Comparison of ENCODE assay signal across 26 cellular contexts in genomic region chr1:248013229-248013710, GRCh38. TPM values are rescaled to one million over a fixed set of nuclear protein-coding genes. Genes with fewer than 3 reads are reported as not detected.
A peak's percentile ranks its signal among the peaks of the same experiment; 100 is the strongest.
DNase-seq lines count a peak whose midpoint lies in the region; ATAC-seq, FAIRE-seq and TF ChIP-seq lines count a peak whose summit lies in the region.
"Had no signal": no experiment of that assay in that cellular context is flagged by ENCODE, and none has a peak within 500 bp of the region (broad histone marks: within the 10 kb centered on the region; RNA-seq: fewer than 3 reads in every experiment).

OR2L5 (plus strand) TSS chr1:248013660; CDS start chr1:248021948, 8,288 bp downstream.

- H3K36me3 ChIP-seq in breast epithelium, result no peaks in the 10 kb centered on the region
- no peaks in the 10 kb centered on the region for H3K36me3 ChIP-seq in mammary epithelial cell (ENCODE audit: insufficient read depth, low read length)
- H3K36me3 ChIP-seq: BLaER1 had no signal

- no peak within 1 kb of the TSS for H2AFZ ChIP-seq in mammary epithelial cell (ENCODE audit: low read depth, low read length)
- H2AFZ ChIP-seq: GM23338 had no signal

- peaks cover 35% of the 10 kb centered on the region for H3K9me3 Mint-ChIP-seq in MCF 10A (ENCODE audit: unreplicated experiment)

- no peak within 1 kb of the TSS for H3K4me3 Mint-ChIP-seq in MCF 10A (ENCODE audit: unreplicated experiment)
- H3K4me3 Mint-ChIP-seq: B cell; CD4-positive, CD25-positive, alpha-beta regulatory T cell; CD8-positive, alpha-beta T cell; GM23338; H9; HFFc6 had no signal

- dilution Hi-C loops in mammary epithelial cell (cut with HindIII; ENCODE audit: low sequenced_read_pairs), result no loop called here

- TF ChIP-seq POLR2A in breast epithelium (IDR thresholded peaks at IDR 0.05), result no peak

- H3K27me3 Mint-ChIP-seq in MCF 10A (ENCODE audit: insufficient read depth, unreplicated experiment), result no peaks in the 10 kb centered on the region
- H3K27me3 Mint-ChIP-seq: B cell; CD4-positive, CD25-positive, alpha-beta regulatory T cell had no signal

- BruUV-seq in MCF 10A (replicated peaks; lab: Mats Ljungman, UMichigan) (no TSS peak), mammary epithelial cell (replicated peaks; lab: Mats Ljungman, UMichigan) (no TSS peak)

- H3K4me3 ChIP-seq in breast epithelium (no peak within 1 kb of the TSS), mammary epithelial cell (replicated peaks in 1 of 3; ENCODE audit: insufficient read depth in 1 of 3, low read depth in 2 of 3, low read length in 3 of 3) (no peak within 1 kb of the TSS)
- H3K4me3 ChIP-seq: BLaER1, GM12878, GM23338 had no signal

- no peaks in the 10 kb centered on the region for H3K36me3 Mint-ChIP-seq in MCF 10A (ENCODE audit: insufficient read depth, unreplicated experiment)
- H3K36me3 Mint-ChIP-seq: CD4-positive, CD25-positive, alpha-beta regulatory T cell had no signal

- TF ChIP-seq CTCF in MCF 10A (IDR thresholded peaks at IDR 0.05; ENCODE audit: unreplicated experiment) (no peak), breast epithelium (IDR thresholded peaks at IDR 0.05) (no peak), mammary epithelial cell (conservative IDR thresholded peaks at IDR 0.05 in 1 of 2, IDR thresholded peaks at IDR 0.05 in 1 of 2; ENCODE audit: extremely low read depth in 1 of 2, insufficient read depth in 1 of 2, low read depth in 1 of 2, low read length in 2 of 2) (no peak)

- no peak for ATAC-seq in HG03442 (IDR thresholded peaks at IDR 0.05; ENCODE audit: unreplicated experiment)
- ATAC-seq: CD8-positive, alpha-beta T cell; GM12878; GM23338 had no signal

- H3K9ac ChIP-seq in mammary epithelial cell (ENCODE audit: insufficient read depth, low read length), result no peak within 1 kb of the TSS
- H3K9ac ChIP-seq: BLaER1 had no signal

- POLR2A ChIA-PET in MCF 10A (lab: Yijun Ruan, JAX), result no interaction called here

- no peaks in the 10 kb centered on the region for H3K79me2 ChIP-seq in mammary epithelial cell (ENCODE audit: insufficient read depth, low read length)

- DNase-seq in MCF 10A (ENCODE audit: unreplicated experiment) (peak; percentile 61), breast epithelium (ENCODE audit: low spot score in 2 of 2) (no peak), mammary epithelial cell (peak; percentile 33), midbrain (lab: John Stamatoyannopoulos, UW) (peak; percentile 12), frontal cortex (ENCODE audit: low spot score in 2 of 2) (no peak), posterior cingulate gyrus (no peak)
- no peak for DNase-seq in stimulated activated CD4-positive, alpha-beta T cell treated with anti-CD3 and anti-CD28 coated beads, Interleukin-15, amount 100 ng/mL, for 24 hours
- DNase-seq: CD4-positive, CD25-positive, alpha-beta regulatory T cell; CD8-positive, alpha-beta T cell; DMS 273 treated with DMSO at 0.1 percent for 48 hours; DMS79; EL; GDM1; H9; HFFc6 had no signal

- H3K27ac Mint-ChIP-seq in MCF 10A (ENCODE audit: low read depth, unreplicated experiment), result no peak within 1 kb of the TSS
- H3K27ac Mint-ChIP-seq: B cell; CD4-positive, CD25-positive, alpha-beta regulatory T cell; CD8-positive, alpha-beta T cell; GM23338; H9; HFFc6 had no signal

- in situ Hi-C loops in mammary epithelial cell (cut with MboI; ENCODE audit: low sequenced_read_pairs in 2 of 2), result no loop called here

- intact Hi-C loops in MCF 10A (cut with micrococcal nuclease), result no loop called here
- intact Hi-C loops in breast epithelium (cut with DNase I; ENCODE audit: low total_unique reads), result no loop called here
- intact Hi-C loops in mammary epithelial cell (cut with micrococcal nuclease), result no loop called here
- intact Hi-C loops in posterior cingulate gyrus (cut with DNase I), result no loop called here

- peaks cover 5% of the 10 kb centered on the region for H3K4me1 Mint-ChIP-seq in MCF 10A (ENCODE audit: insufficient read depth, unreplicated experiment)
- H3K4me1 Mint-ChIP-seq: B cell; CD4-positive, CD25-positive, alpha-beta regulatory T cell; GM23338; H9 had no signal

- H3K4me1 ChIP-seq in breast epithelium, result no peaks in the 10 kb centered on the region
- H3K4me1 ChIP-seq in mammary epithelial cell (ENCODE audit: insufficient read depth, low read length), result no peaks in the 10 kb centered on the region
- H3K4me1 ChIP-seq: BLaER1 had no signal

- WGBS in mammary epithelial cell (ENCODE audit: low coverage, missing lambda C conversion rate), result 61% methylated on average over 2 of the region's 2 CpGs

- FAIRE-seq in frontal cortex (lab: Jason Lieb, UNC), result no peak
- FAIRE-seq: D721Med, GM12878, GM19239 had no signal

- peaks cover 6 to 30% of the 10 kb centered on the region in 2 donors for H3K9me3 ChIP-seq in breast epithelium
- peaks cover 2% of the 10 kb centered on the region for H3K9me3 ChIP-seq in mammary epithelial cell (replicated peaks; ENCODE audit: insufficient read depth, low read length)

- no peaks in the 10 kb centered on the region for H3K27me3 ChIP-seq in breast epithelium
- no peaks in the 10 kb centered on the region for H3K27me3 ChIP-seq in mammary epithelial cell (ENCODE audit: insufficient read depth, low read length)
- H3K27me3 ChIP-seq: BLaER1 had no signal

- no peaks in the 10 kb centered on the region for H4K20me1 ChIP-seq in mammary epithelial cell (ENCODE audit: insufficient read depth, low read length)
- H4K20me1 ChIP-seq: BLaER1 had no signal

- CTCF ChIA-PET in MCF 10A (lab: Yijun Ruan, JAX) (no interaction called here), mammary epithelial cell (lab: Charles Lee; ENCODE audit: low non-redundant PET) (no interaction called here)

- H3K27ac ChIP-seq in breast epithelium (no peak within 1 kb of the TSS), mammary epithelial cell (ENCODE audit: insufficient read depth, low read depth, low read length) (no peak within 1 kb of the TSS)
- H3K27ac ChIP-seq: 22Rv1, BLaER1, C4-2B had no signal

- H3K4me2 ChIP-seq in mammary epithelial cell (ENCODE audit: insufficient read depth, low read depth, low read length), result no peak within 1 kb of the TSS
- H3K4me2 ChIP-seq: BLaER1, GM23338 had no signal

RNA-seq across cellular contexts. Expression of gene OR2L5, which starts in this region (rescaled TPM):
- total RNA-seq in MCF 10A (2022), result not detected in 2 replicates
- total RNA-seq in breast epithelium, result under 1 TPM in 2 of 3 donors, not detected in 1; 0.44 to 0.66 TPM
- under 1 TPM; 0.16 to 0.50 TPM for total RNA-seq in mammary epithelial cell
- polyA plus RNA-seq in mammary epithelial cell, result not detected
- polyA minus RNA-seq in mammary epithelial cell, result not detected
- 0.41 TPM for total RNA-seq in frontal cortex
- total RNA-seq: CD4-positive, CD25-positive, alpha-beta regulatory T cell; CD8-positive, alpha-beta T cell; GM12878; GM23338; H4; H9; HFFc6 had no signal
- polyA plus RNA-seq: AG04450; CD4-positive, CD25-positive, alpha-beta regulatory T cell; GM12878; GM23338 had no signal

Comparison
In these comparisons a context has a peak if more than half of its experiments do, and no peak if none do; other contexts are left out.
1. Peak in DNase-seq in MCF 10A; RNA of the gene not detected or under 1 TPM.
2. Peak in DNase-seq in mammary epithelial cell; RNA of the gene not detected or under 1 TPM.